ENCODE assay signal across 8 cellular contexts in the genomic region with DNA sequence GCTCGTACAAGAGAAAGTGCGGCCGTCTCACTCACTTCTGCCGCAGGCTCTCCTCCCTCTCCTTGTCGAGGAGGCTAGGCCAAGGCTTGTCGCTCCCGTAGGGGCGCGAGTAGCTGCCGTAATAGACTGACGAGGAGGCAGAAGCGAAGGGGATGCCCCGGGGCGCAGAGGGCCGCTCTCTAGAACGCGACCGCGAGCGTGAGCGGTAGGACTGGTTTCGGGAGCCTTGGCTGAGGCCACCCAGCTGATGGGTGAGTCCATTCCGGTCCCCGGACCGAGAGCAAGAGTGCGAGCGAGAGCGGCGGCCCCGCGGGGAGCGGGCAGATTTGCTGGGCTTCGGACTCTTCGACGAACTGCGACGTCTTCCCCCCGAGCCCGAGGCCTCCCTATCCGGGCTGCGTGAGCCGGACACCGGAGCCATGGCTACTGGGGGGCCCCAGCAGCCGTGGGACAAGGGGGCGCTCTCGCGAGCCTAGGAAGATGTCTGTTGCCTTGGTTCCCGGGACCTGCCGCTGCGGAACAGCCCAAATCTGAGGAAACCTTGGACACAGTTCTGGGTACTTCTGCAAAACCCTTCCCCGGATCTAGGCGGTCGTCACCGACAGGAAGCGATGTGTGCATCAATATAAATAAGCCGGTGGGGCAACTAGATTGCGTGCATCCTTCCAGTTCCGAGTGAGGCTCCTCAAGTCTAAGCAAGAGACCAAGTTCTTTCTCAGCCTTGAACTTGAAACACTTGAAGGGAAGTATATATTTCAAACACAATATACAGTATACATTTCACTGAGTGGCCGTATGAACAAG. TPM values are rescaled to one million over a fixed set of nuclear protein-coding genes. Genes with fewer than 3 reads are reported as not detected.
DNase-seq lines count a peak whose midpoint lies in the region; ATAC-seq and TF ChIP-seq lines count a peak whose summit lies in the region.

A gene (minus strand): TSS at position 567 of the 804 bp plus-strand sequence. CDS start 146 bp downstream, at position 421.

- H3K27ac ChIP-seq in testis: peak within 1 kb of the TSS; percentile 85 to 89

- no peaks in the 10 kb centered on the region for H3K27me3 ChIP-seq in testis

- peak within 1 kb of the TSS; percentile 63 to 83 for H3K4me3 ChIP-seq in testis

- peak within 1 kb of the TSS; percentile 99 for H3K4me3 Mint-ChIP-seq in activated naive CD8-positive, alpha-beta T cell

- peaks cover 23% of the 10 kb centered on the region for H3K4me1 Mint-ChIP-seq in activated naive CD8-positive, alpha-beta T cell (ENCODE audit: low read depth)

- H3K36me3 Mint-ChIP-seq in activated naive CD8-positive, alpha-beta T cell: no peaks in the 10 kb centered on the region

- H3K27me3 Mint-ChIP-seq in activated naive CD8-positive, alpha-beta T cell: no peaks in the 10 kb centered on the region

- peak within 1 kb of the TSS; percentile 94 for H3K27ac Mint-ChIP-seq in activated naive CD8-positive, alpha-beta T cell

- no peak for TF ChIP-seq POLR2A in testis (IDR thresholded peaks at IDR 0.05)

- intact Hi-C loops in testis (cut with DNase I; ENCODE audit: low total_unique reads): no loop called here

- DNase-seq in GM10266 (ENCODE audit: extremely low spot score) (peak; percentile 60), NCI-H1048 (lab: John Stamatoyannopoulos, UW) (peak; percentile 69), glomerular endothelial cell (ENCODE audit: extremely low read depth, low read depth, low spot score) (peak; percentile 81), occipital lobe (lab: John Stamatoyannopoulos, UW) (peak; percentile 56), testis (peak; percentile 89)

- TF ChIP-seq CTCF in GM10266 (IDR thresholded peaks at IDR 0.05; ENCODE audit: control insufficient read depth, insufficient read depth, low read depth, missing control alignments): no peak
- no peak for TF ChIP-seq CTCF in testis (IDR thresholded peaks at IDR 0.05)

- no peaks in the 10 kb centered on the region for H3K36me3 ChIP-seq in testis (ENCODE audit: low read depth, missing control alignments)

- no peaks in the 10 kb centered on the region for H3K9me3 Mint-ChIP-seq in activated naive CD8-positive, alpha-beta T cell (ENCODE audit: low read depth)

- no peaks in the 10 kb centered on the region for H3K9me3 ChIP-seq in testis

- H3K4me1 ChIP-seq in testis: no peaks in the 10 kb centered on the region

- 0 to 1% methylated on average over 6 to 44 of the region's 59 CpGs for WGBS in testis, 2 donors

- peak; percentile 85 for ATAC-seq in HG02610 (IDR thresholded peaks at IDR 0.05; ENCODE audit: unreplicated experiment)
- ATAC-seq in SK-N-SH treated with all-trans-retinoic acid at 6 μM for 48 hours: peak; percentile 94

TF ChIP-seq in SK-N-SH treated with all-trans-retinoic acid at 6 μM for 48 hours, 23 proteins besides CTCF, POLR2A, EP300 and RAD21 (continues in another document):
- TF ChIP-seq ARNTL (CRISPR knock-in tag; IDR thresholded peaks at IDR 0.05; ENCODE audit: borderline replicate concordance, low read depth) (no peak), SNAI2 (CRISPR knock-in tag; IDR thresholded peaks at IDR 0.05) (no peak; the same call in 1 of the 2 replicates), ZNF8 (CRISPR knock-in tag; IDR thresholded peaks at IDR 0.05) (no peak), TOX (CRISPR knock-in tag; IDR thresholded peaks at IDR 0.05; ENCODE audit: borderline replicate concordance) (no peak), OSR1 (CRISPR knock-in tag; IDR thresholded peaks at IDR 0.05) (no peak), ISL1 (CRISPR knock-in tag; IDR thresholded peaks at IDR 0.05) (no peak), TCF4 (CRISPR knock-in tag; IDR thresholded peaks at IDR 0.05; ENCODE audit: borderline replicate concordance) (no peak), ZNF565 (CRISPR knock-in tag; conservative IDR thresholded peaks at IDR 0.05; ENCODE audit: low read depth) (0 out of 2 replicates have a peak, but pooled peaks have one; percentile 41), RARB (CRISPR knock-in tag; IDR thresholded peaks at IDR 0.05) (0 out of 2 replicates have a peak, but pooled peaks have one; percentile 31), BACH2 (CRISPR knock-in tag; IDR thresholded peaks at IDR 0.05; ENCODE audit: borderline replicate concordance) (no peak), ZFP30 (CRISPR knock-in tag; IDR thresholded peaks at IDR 0.05) (no peak), ESRRG (CRISPR knock-in tag; IDR thresholded peaks at IDR 0.05) (no peak), PPARA (CRISPR knock-in tag; IDR thresholded peaks at IDR 0.05; ENCODE audit: borderline replicate concordance) (peak; percentile 64; the same call in 1 of the 2 replicates), ZC3H10 (CRISPR knock-in tag; IDR thresholded peaks at IDR 0.05) (no peak), ZNF70 (CRISPR knock-in tag; IDR thresholded peaks at IDR 0.05) (no peak)
- TF ChIP-seq, protein P1, sequence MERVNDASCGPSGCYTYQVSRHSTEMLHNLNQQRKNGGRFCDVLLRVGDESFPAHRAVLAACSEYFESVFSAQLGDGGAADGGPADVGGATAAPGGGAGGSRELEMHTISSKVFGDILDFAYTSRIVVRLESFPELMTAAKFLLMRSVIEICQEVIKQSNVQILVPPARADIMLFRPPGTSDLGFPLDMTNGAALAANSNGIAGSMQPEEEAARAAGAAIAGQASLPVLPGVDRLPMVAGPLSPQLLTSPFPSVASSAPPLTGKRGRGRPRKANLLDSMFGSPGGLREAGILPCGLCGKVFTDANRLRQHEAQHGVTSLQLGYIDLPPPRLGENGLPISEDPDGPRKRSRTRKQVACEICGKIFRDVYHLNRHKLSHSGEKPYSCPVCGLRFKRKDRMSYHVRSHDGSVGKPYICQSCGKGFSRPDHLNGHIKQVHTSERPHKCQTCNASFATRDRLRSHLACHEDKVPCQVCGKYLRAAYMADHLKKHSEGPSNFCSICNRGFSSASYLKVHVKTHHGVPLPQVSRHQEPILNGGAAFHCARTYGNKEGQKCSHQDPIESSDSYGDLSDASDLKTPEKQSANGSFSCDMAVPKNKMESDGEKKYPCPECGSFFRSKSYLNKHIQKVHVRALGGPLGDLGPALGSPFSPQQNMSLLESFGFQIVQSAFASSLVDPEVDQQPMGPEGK (CRISPR knock-in tag; IDR thresholded peaks at IDR 0.05; ENCODE audit: borderline replicate concordance): peak; percentile 89; the same call in 1 of the 2 replicates
- TF ChIP-seq, protein P2, sequence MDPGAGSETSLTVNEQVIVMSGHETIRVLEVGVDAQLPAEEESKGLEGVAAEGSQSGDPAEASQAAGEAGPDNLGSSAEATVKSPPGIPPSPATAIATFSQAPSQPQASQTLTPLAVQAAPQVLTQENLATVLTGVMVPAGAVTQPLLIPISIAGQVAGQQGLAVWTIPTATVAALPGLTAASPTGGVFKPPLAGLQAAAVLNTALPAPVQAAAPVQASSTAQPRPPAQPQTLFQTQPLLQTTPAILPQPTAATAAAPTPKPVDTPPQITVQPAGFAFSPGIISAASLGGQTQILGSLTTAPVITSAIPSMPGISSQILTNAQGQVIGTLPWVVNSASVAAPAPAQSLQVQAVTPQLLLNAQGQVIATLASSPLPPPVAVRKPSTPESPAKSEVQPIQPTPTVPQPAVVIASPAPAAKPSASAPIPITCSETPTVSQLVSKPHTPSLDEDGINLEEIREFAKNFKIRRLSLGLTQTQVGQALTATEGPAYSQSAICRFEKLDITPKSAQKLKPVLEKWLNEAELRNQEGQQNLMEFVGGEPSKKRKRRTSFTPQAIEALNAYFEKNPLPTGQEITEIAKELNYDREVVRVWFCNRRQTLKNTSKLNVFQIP (CRISPR knock-in tag; IDR thresholded peaks at IDR 0.05; ENCODE audit: borderline replicate concordance, low read depth): no peak
- TF ChIP-seq, protein P3, sequence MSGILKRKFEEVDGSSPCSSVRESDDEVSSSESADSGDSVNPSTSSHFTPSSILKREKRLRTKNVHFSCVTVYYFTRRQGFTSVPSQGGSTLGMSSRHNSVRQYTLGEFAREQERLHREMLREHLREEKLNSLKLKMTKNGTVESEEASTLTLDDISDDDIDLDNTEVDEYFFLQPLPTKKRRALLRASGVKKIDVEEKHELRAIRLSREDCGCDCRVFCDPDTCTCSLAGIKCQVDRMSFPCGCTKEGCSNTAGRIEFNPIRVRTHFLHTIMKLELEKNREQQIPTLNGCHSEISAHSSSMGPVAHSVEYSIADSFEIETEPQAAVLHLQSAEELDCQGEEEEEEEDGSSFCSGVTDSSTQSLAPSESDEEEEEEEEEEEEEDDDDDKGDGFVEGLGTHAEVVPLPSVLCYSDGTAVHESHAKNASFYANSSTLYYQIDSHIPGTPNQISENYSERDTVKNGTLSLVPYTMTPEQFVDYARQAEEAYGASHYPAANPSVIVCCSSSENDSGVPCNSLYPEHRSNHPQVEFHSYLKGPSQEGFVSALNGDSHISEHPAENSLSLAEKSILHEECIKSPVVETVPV (CRISPR knock-in tag; IDR thresholded peaks at IDR 0.05): no peak
- TF ChIP-seq, protein P4, sequence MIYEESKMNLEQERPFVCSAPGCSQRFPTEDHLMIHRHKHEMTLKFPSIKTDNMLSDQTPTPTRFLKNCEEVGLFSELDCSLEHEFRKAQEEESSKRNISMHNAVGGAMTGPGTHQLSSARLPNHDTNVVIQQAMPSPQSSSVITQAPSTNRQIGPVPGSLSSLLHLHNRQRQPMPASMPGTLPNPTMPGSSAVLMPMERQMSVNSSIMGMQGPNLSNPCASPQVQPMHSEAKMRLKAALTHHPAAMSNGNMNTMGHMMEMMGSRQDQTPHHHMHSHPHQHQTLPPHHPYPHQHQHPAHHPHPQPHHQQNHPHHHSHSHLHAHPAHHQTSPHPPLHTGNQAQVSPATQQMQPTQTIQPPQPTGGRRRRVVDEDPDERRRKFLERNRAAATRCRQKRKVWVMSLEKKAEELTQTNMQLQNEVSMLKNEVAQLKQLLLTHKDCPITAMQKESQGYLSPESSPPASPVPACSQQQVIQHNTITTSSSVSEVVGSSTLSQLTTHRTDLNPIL (CRISPR knock-in tag; IDR thresholded peaks at IDR 0.05; ENCODE audit: low read depth): no peak

RNA-seq across cellular contexts. Expression of the gene that starts here (rescaled TPM):
- total RNA-seq in glomerular endothelial cell (4.8 and 5.2 TPM in 2 replicates), occipital lobe (8.9 TPM), testis (10 to 100 TPM; 16.3 to 16.7 TPM)
- polyA plus RNA-seq in testis (ENCODE audit: insufficient read depth, low read depth, low replicate concordance): 4.6 TPM

Comparison
In these comparisons a context has a peak if more than half of its experiments do, and no peak if none do; other contexts are left out.
1. Peak in every context shown above with its lines: DNase-seq, ATAC-seq, H3K4me3 ChIP-seq and H3K27ac ChIP-seq.